In the genomic region with DNA sequence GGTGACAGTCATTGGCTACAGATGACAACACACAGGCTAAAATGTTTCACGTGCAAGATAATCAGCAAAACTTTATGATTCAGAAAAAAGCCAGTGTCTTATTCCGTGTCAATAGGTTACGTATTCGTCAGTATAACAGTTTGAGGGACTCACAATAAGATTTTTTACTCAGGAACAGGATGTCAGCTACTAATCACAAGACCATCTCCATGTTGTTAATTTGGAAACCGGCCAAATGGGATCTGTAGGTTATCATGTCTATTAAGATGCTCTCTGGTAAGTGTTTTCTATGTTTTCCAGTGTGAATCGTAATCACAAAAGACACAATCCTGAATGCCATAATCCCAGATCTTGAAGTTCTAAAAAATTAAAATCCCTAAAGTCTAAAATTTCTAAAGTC, we compare ENCODE assay signal across 30 cellular contexts.
"Had no signal": no experiment of that assay in that cellular context is flagged by ENCODE, and none has a peak within 500 bp of the region (broad histone marks: within the 10 kb centered on the region; RNA-seq: fewer than 3 reads in every experiment).

No MANE protein-coding gene starts in this region.

- H3K4me1 ChIP-seq: left lung, lower lobe of right lung, prostate gland, stomach, testis, thyroid gland, transverse colon, upper lobe of left lung, vagina had no signal

- ATAC-seq: left colon; left lung; lower lobe of right lung; naive thymus-derived CD8-positive, alpha-beta T cell; pancreas; right cardiac atrium; sciatic nerve; stimulated activated naive B cell treated with anti-CD40 and anti-IgM and Interleukin-4, amounts not matched to agents 10 μg/mL and 1 μg/mL and 100 μg/mL, for 72 hours; stimulated activated naive CD8-positive, alpha-beta T cell treated with anti-CD3 and anti-CD28 coated beads, Interleukin-15, Interleukin-2, amounts not matched to agents 100 U/mL and 50 U/mL, for 24 hours had no signal

- H3K27me3 ChIP-seq: left lung, pancreas, stomach, testis, thyroid gland, transverse colon, upper lobe of left lung, vagina had no signal

- H3K36me3 ChIP-seq: left lung, lower lobe of right lung, pancreas, prostate gland, stomach, thyroid gland, transverse colon, upper lobe of left lung, vagina had no signal

- H3K27ac ChIP-seq: left lung, lower lobe of right lung, pancreas, prostate gland, skin epidermis, stomach, testis, thyroid gland, transverse colon, upper lobe of left lung, vagina had no signal

- H3K4me3 ChIP-seq: left lung, lower lobe of right lung, pancreas, prostate gland, skin epidermis, stomach, testis, thyroid gland, transverse colon, upper lobe of left lung, vagina had no signal

- H3K27ac Mint-ChIP-seq: immature natural killer cell; naive thymus-derived CD8-positive, alpha-beta T cell; nephron; stimulated activated naive B cell treated with anti-CD40 and anti-IgM and Interleukin-4, amounts not matched to agents 10 μg/mL and 1 μg/mL and 100 μg/mL, for 72 hours had no signal

- H3K4me3 Mint-ChIP-seq: immature natural killer cell; naive thymus-derived CD8-positive, alpha-beta T cell; nephron; neural crest cell; stimulated activated naive B cell treated with anti-CD40 and anti-IgM and Interleukin-4, amounts not matched to agents 10 μg/mL and 1 μg/mL and 100 μg/mL, for 72 hours had no signal

- H3K27me3 Mint-ChIP-seq: naive thymus-derived CD8-positive, alpha-beta T cell; stimulated activated naive B cell treated with anti-CD40 and anti-IgM and Interleukin-4, amounts not matched to agents 10 μg/mL and 1 μg/mL and 100 μg/mL, for 72 hours had no signal

- DNase-seq: immature natural killer cell; kidney; left colon; left lung; lower lobe of right lung; mammary epithelial cell; mesenchymal stem cell; naive thymus-derived CD8-positive, alpha-beta T cell; nucleus accumbens; pancreas; retina; right cardiac atrium; stimulated activated CD4-positive, alpha-beta T cell treated with anti-CD3 and anti-CD28 coated beads, Interleukin-12 subunit alpha, Interleukin-12 subunit beta, amount 100 ng/mL, for 4 hours; stimulated activated CD4-positive, alpha-beta T cell treated with anti-CD3 and anti-CD28 coated beads, Interleukin-15, amount 100 ng/mL, for 24 hours; stimulated activated CD4-positive, alpha-beta T cell treated with anti-CD3 and anti-CD28 coated beads, Interleukin-2, amount 100 ng/mL, for 24 hours; stimulated activated CD4-positive, alpha-beta T cell treated with anti-CD3 and anti-CD28 coated beads, Interleukin-4, amount 100 ng/mL, for 1 hour; stimulated activated naive B cell treated with anti-CD40 and anti-IgM and Interleukin-4, amounts not matched to agents 10 μg/mL and 1 μg/mL and 100 μg/mL, for 72 hours; stimulated activated naive CD8-positive, alpha-beta T cell treated with anti-CD3 and anti-CD28 coated beads, Interleukin-15, Interleukin-2, amounts not matched to agents 100 U/mL and 50 U/mL, for 24 hours; stomach; testis; thyroid gland; transverse colon; upper lobe of left lung had no signal

- H3K4me1 Mint-ChIP-seq: immature natural killer cell; naive thymus-derived CD8-positive, alpha-beta T cell; nephron; neural crest cell; stimulated activated naive B cell treated with anti-CD40 and anti-IgM and Interleukin-4, amounts not matched to agents 10 μg/mL and 1 μg/mL and 100 μg/mL, for 72 hours had no signal

- FAIRE-seq: islet of Langerhans, kidney, pancreas had no signal

- H3K9me3 ChIP-seq: left lung, lower lobe of right lung, pancreas, prostate gland, stomach, testis, thyroid gland, transverse colon, upper lobe of left lung, vagina had no signal

- H3K36me3 Mint-ChIP-seq: immature natural killer cell; naive thymus-derived CD8-positive, alpha-beta T cell; stimulated activated naive B cell treated with anti-CD40 and anti-IgM and Interleukin-4, amounts not matched to agents 10 μg/mL and 1 μg/mL and 100 μg/mL, for 72 hours had no signal

- H3K9me3 Mint-ChIP-seq: immature natural killer cell, nephron had no signal
